8 cellular contexts compared by ENCODE assay signal in the genomic region with DNA sequence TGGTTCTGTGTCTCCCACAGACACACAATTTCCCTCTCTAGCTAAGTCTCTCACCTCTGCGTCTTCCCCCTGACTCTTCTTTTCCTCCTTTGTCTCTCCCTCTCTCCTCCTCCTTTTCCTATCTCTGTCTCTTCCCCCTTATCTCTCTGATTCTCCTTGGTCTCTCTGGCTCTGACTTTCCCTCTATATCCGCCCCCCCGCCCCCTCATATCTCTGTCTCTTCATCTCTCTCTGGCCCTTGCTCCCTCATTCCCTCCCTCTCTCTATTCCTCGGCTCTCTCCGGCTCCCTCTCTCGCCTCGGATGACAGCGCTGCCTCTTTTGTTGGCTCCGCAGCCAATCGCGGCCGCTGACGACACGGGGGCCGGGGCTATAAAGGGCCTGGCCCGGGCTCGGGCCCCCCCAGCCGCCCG. TPM values are rescaled to one million over a fixed set of nuclear protein-coding genes. Genes with fewer than 3 reads are reported as not detected.
DNase-seq lines count a peak whose midpoint lies in the region; ATAC-seq and TF ChIP-seq lines count a peak whose summit lies in the region.

A gene (plus strand): TSS at position 404 of the 412 bp plus-strand sequence. CDS start 195 bp downstream, outside the sequence.

- H3K79me2 ChIP-seq in Loucy (ENCODE audit: insufficient read depth, low read length): peaks cover 31% of the 10 kb centered on the region

- H3K4me3 Mint-ChIP-seq in neural crest cell: peak within 1 kb of the TSS; percentile 96

- no peaks in the 10 kb centered on the region for H3K36me3 Mint-ChIP-seq in neural crest cell (ENCODE audit: low read depth)

- TF ChIP-seq EP300 in gastroesophageal sphincter (IDR thresholded peaks at IDR 0.05): no peak

- DNase-seq in SHP77 (lab: John Stamatoyannopoulos, UW): peak; percentile 72 to 81
- peak; percentile 65 for DNase-seq in activated gamma-delta T cell treated with Interleukin-2 at 50 U/mL for 16 hours
- DNase-seq in neural crest cell (ENCODE audit: low read depth, low spot score): peak; percentile 76

- peak within 1 kb of the TSS; percentile 99 for H3K27ac Mint-ChIP-seq in neural crest cell (ENCODE audit: unreplicated experiment)

- WGBS in gastroesophageal sphincter (ENCODE audit: low coverage in 1 of 2), 2 donors: 2 to 4% methylated on average over 3 to 12 of the region's 19 CpGs

- H3K9me3 ChIP-seq in BLaER1 (no peaks in the 10 kb centered on the region), Loucy (ENCODE audit: insufficient read depth, low read depth, low read length) (no peaks in the 10 kb centered on the region), gastroesophageal sphincter (no peaks in the 10 kb centered on the region)

- no peaks in the 10 kb centered on the region for H3K9me3 Mint-ChIP-seq in neural crest cell

- ATAC-seq in GM19455 (IDR thresholded peaks at IDR 0.05; ENCODE audit: unreplicated experiment) (peak; percentile 26), gastroesophageal sphincter (peak; percentile 86)

- H3K27me3 Mint-ChIP-seq in neural crest cell (ENCODE audit: low read depth): no peaks in the 10 kb centered on the region

- peak within 1 kb of the TSS; percentile 83 for H3K27ac ChIP-seq in BLaER1
- peak within 1 kb of the TSS in 3 of 4 donors; percentile 74 to 90 (median 83) for H3K27ac ChIP-seq in gastroesophageal sphincter
- peak within 1 kb of the TSS; percentile 44 for H3K27ac ChIP-seq in temporal lobe (ENCODE audit: low read depth, low read length)

- no peaks in the 10 kb centered on the region for H3K9me2 ChIP-seq in Loucy (replicated peaks; ENCODE audit: low read depth, low read length)

- no peak for TF ChIP-seq POLR2A in gastroesophageal sphincter (IDR thresholded peaks at IDR 0.05)

- H3K4me2 ChIP-seq in BLaER1: peak within 1 kb of the TSS; percentile 98
- peak within 1 kb of the TSS; percentile 94 for H3K4me2 ChIP-seq in Loucy (ENCODE audit: low read depth, low read length, poor library complexity, severe bottlenecking)

- TF ChIP-seq CTCF in Loucy (conservative IDR thresholded peaks at IDR 0.05; ENCODE audit: low read length): no peak
- peak in 1 of 4 experiments; percentile 4 for TF ChIP-seq CTCF in gastroesophageal sphincter (IDR thresholded peaks at IDR 0.05)
- TF ChIP-seq CTCF in neural crest cell (conservative IDR thresholded peaks at IDR 0.05): no peak

- H3K4me1 Mint-ChIP-seq in neural crest cell: peaks cover 59% of the 10 kb centered on the region

- peak within 1 kb of the TSS; percentile 82 for H2AFZ ChIP-seq in Loucy (ENCODE audit: low read length)

- H3K36me3 ChIP-seq in BLaER1 (peaks cover 13% of the 10 kb centered on the region), Loucy (ENCODE audit: insufficient read depth, low read length) (peaks cover under 1% of the 10 kb centered on the region; the same call in 1 of the 2 replicates), gastroesophageal sphincter (no peaks in the 10 kb centered on the region)

- H4K20me1 ChIP-seq in BLaER1: peaks cover 17% of the 10 kb centered on the region; the same call in 1 of the 2 replicates
- H4K20me1 ChIP-seq in Loucy (ENCODE audit: insufficient read depth, low read length, poor library complexity, severe bottlenecking): peaks cover 18% of the 10 kb centered on the region

- H3K27me3 ChIP-seq in BLaER1 (no peaks in the 10 kb centered on the region), Loucy (ENCODE audit: insufficient read depth, low read length, poor library complexity, severe bottlenecking) (no peaks in the 10 kb centered on the region), gastroesophageal sphincter (no peaks in the 10 kb centered on the region)

- H3K4me1 ChIP-seq in BLaER1 (peaks cover 35% of the 10 kb centered on the region), Loucy (ENCODE audit: insufficient read depth, low read length, poor library complexity, severe bottlenecking) (peaks cover 41% of the 10 kb centered on the region), gastroesophageal sphincter (peaks cover 0 to 62% (median 37%) of the 10 kb centered on the region in 3 donors)

- H3K9ac ChIP-seq in BLaER1: peak within 1 kb of the TSS; percentile 93
- peak within 1 kb of the TSS; percentile 86 for H3K9ac ChIP-seq in Loucy (ENCODE audit: low read depth, low read length, poor library complexity, severe bottlenecking)

- peaks cover 3% of the 10 kb centered on the region; the same call in 1 of the 2 replicates for H3F3A ChIP-seq in Loucy (ENCODE audit: low read depth)

- peak within 1 kb of the TSS; percentile 92 for H3K4me3 ChIP-seq in BLaER1
- H3K4me3 ChIP-seq in Loucy (ENCODE audit: low read length, poor library complexity, severe bottlenecking): peak within 1 kb of the TSS; percentile 85
- peak within 1 kb of the TSS; percentile 46 to 64 for H3K4me3 ChIP-seq in gastroesophageal sphincter

RNA-seq across cellular contexts. Expression of the gene that starts here (rescaled TPM):
- total RNA-seq in gastroesophageal sphincter (1 to 10 TPM; 2.8 to 9.8 (median 3.6) TPM), neural crest cell (66.6 and 67.0 TPM in 2 replicates), temporal lobe (8.6 TPM)

Comparison
In these comparisons a context has a peak if more than half of its experiments do, and no peak if none do; other contexts are left out.
1. Peak in every context shown above with its lines: DNase-seq, ATAC-seq, H3K4me3 ChIP-seq and H3K27ac ChIP-seq.